In genomic region chr3:66603161-66603611, GRCh38 we compare ENCODE assay signal across 21 cellular contexts.
DNase-seq lines count a peak whose midpoint lies in the region; ATAC-seq, FAIRE-seq and TF ChIP-seq lines count a peak whose summit lies in the region.
"Had no signal": no experiment of that assay in that cellular context is flagged by ENCODE, and none has a peak within 500 bp of the region (broad histone marks: within the 10 kb centered on the region; RNA-seq: fewer than 3 reads in every experiment).

No MANE protein-coding gene starts in this region.

- H4K8ac ChIP-seq in mesenchymal stem cell (ENCODE audit: low read length), result no peak overlapping the region

- 88% methylated on average over 4 of the region's 4 CpGs for WGBS in mesenchymal stem cell
- 55 to 60% methylated on average over 4 of the region's 4 CpGs for WGBS in lower leg skin, 2 donors

- no peak overlapping the region for H3K9ac ChIP-seq in astrocyte (ENCODE audit: low read length)
- H3K9ac ChIP-seq in mesenchymal stem cell (ENCODE audit: low read length), result no peak overlapping the region

- H3K27me3 ChIP-seq in CD4-positive, alpha-beta memory T cell (ENCODE audit: insufficient read depth, low read length), result no peaks in the 10 kb centered on the region
- H3K27me3 ChIP-seq in astrocyte (ENCODE audit: insufficient read depth, low read length) (no peaks in the 10 kb centered on the region), mesenchymal stem cell (ENCODE audit: control insufficient read depth in 1 of 2, insufficient read depth in 1 of 2, low read length in 2 of 2) (no peaks in the 10 kb centered on the region)
- H3K27me3 ChIP-seq: tibial nerve had no signal

- peak overlapping the region in 2 of 7 donors; percentile 25 to 55 for H3K27ac Mint-ChIP-seq in CD4-positive, alpha-beta memory T cell
- no peak overlapping the region for H3K27ac Mint-ChIP-seq in astrocyte (ENCODE audit: unreplicated experiment)
- H3K27ac Mint-ChIP-seq: activated CD4-positive, alpha-beta T cell treated with anti-CD3 and anti-CD28 coated beads, Interleukin-2, amount 10 ng/mL, durations not matched to agents 7 days and 5 days; CD4-positive, CD25-positive, alpha-beta regulatory T cell; stimulated activated naive CD8-positive, alpha-beta T cell treated with anti-CD3 and anti-CD28 coated beads, Interleukin-15, Interleukin-2, amounts not matched to agents 100 ng/mL and 50 ng/mL, for 24 hours had no signal

- no peak overlapping the region for H2BK15ac ChIP-seq in mesenchymal stem cell (ENCODE audit: low read depth, poor library complexity, severe bottlenecking)

- no peaks in the 10 kb centered on the region for H3K36me3 Mint-ChIP-seq in CD4-positive, alpha-beta memory T cell
- H3K36me3 Mint-ChIP-seq in astrocyte (ENCODE audit: low read depth, unreplicated experiment), result no peaks in the 10 kb centered on the region
- H3K36me3 Mint-ChIP-seq: CD4-positive, CD25-positive, alpha-beta regulatory T cell had no signal

- no peak overlapping the region for H3K4ac ChIP-seq in mesenchymal stem cell (ENCODE audit: low read depth in 1 of 2, low read length in 2 of 2)

- H3K9me3 ChIP-seq in CD4-positive, alpha-beta memory T cell (ENCODE audit: control insufficient read depth in 1 of 2, low read length in 2 of 2), result no peaks in the 10 kb centered on the region
- H3K9me3 ChIP-seq in astrocyte (ENCODE audit: insufficient read depth, low read depth, low read length) (no peaks in the 10 kb centered on the region), mesenchymal stem cell (ENCODE audit: control insufficient read depth, low read length) (no peaks in the 10 kb centered on the region)
- H3K9me3 ChIP-seq: left ventricle myocardium inferior, tibial nerve had no signal

- peaks cover 1 to 3% of the 10 kb centered on the region in 2 donors for H3K27me3 Mint-ChIP-seq in CD4-positive, alpha-beta memory T cell
- no peaks in the 10 kb centered on the region for H3K27me3 Mint-ChIP-seq in astrocyte (ENCODE audit: low read depth, unreplicated experiment)

- no peak overlapping the region for H2AK5ac ChIP-seq in mesenchymal stem cell (ENCODE audit: low read length, severe bottlenecking)

- no peak for DNase-seq in CD4-positive, alpha-beta memory T cell
- peak; percentile 56 for DNase-seq in Jurkat, Clone E6-1 (ENCODE audit: low read depth, low spot score)
- DNase-seq in astrocyte (ENCODE audit: low read depth) (peak; percentile 86), left colon (no peak), mesenchymal stem cell (no peak), lower leg skin (ENCODE audit: low spot score in 2 of 2) (no peak), germinal center (ENCODE audit: low spot score) (no peak)
- no peak for DNase-seq in activated CD4-positive, alpha-beta T cell treated with anti-CD3 and anti-CD28 coated beads, Interleukin-2, amount 50 U/mL, for 48 hours
- DNase-seq: activated CD4-positive, alpha-beta T cell treated with anti-CD3 and anti-CD28 coated beads, Interleukin-2, amount 10 ng/mL, durations not matched to agents 7 days and 5 days; anterior cingulate cortex; CD4-positive, CD25-positive, alpha-beta regulatory T cell; effector memory CD4-positive, alpha-beta T cell; head of caudate nucleus; left ventricle myocardium inferior; NCI-H2171 treated with DMSO at 0.1 percent for 48 hours; NCI-H69; SHP77; stimulated activated CD4-positive, alpha-beta T cell treated with anti-CD3 and anti-CD28 coated beads, Interleukin-4, amount 100 ng/mL, for 24 hours; SW 1271 had no signal

- no peak overlapping the region for H3K14ac ChIP-seq in mesenchymal stem cell (ENCODE audit: low read length in 2 of 2)

- H3K4me1 Mint-ChIP-seq in CD4-positive, alpha-beta memory T cell, result peaks cover 17 to 29% (median 21%) of the 10 kb centered on the region in 4 donors
- H3K4me1 Mint-ChIP-seq in astrocyte (ENCODE audit: low read depth, unreplicated experiment), result peaks cover 14% of the 10 kb centered on the region

- H3K4me2 ChIP-seq in astrocyte (ENCODE audit: low read length) (peak overlapping the region; percentile 43), mesenchymal stem cell (ENCODE audit: low read length, poor library complexity, severe bottlenecking) (no peak overlapping the region)

- no peaks in the 10 kb centered on the region for H3K79me1 ChIP-seq in mesenchymal stem cell (replicated peaks; ENCODE audit: low read length, poor library complexity, severe bottlenecking)

- H3K79me2 ChIP-seq in astrocyte (ENCODE audit: insufficient read depth, low read length), result no peaks in the 10 kb centered on the region

- H3K23ac ChIP-seq in mesenchymal stem cell (ENCODE audit: low read length in 2 of 2), result no peak overlapping the region

- H3K4me3 ChIP-seq in CD4-positive, alpha-beta memory T cell (ENCODE audit: low read length in 2 of 2), result no peak overlapping the region
- no peak overlapping the region for H3K4me3 ChIP-seq in Jurkat, Clone E6-1 (ENCODE audit: low read length)
- H3K4me3 ChIP-seq in astrocyte (ENCODE audit: insufficient read depth, low read depth, low read length), result no peak overlapping the region
- H3K4me3 ChIP-seq in mesenchymal stem cell (ENCODE audit: insufficient read depth in 1 of 2, low read depth in 1 of 2, low read length in 2 of 2), result no peak overlapping the region
- no peak overlapping the region for H3K4me3 ChIP-seq in lower leg skin (ENCODE audit: low read depth, poor library complexity, severe bottlenecking)
- H3K4me3 ChIP-seq: left ventricle myocardium inferior, tibial nerve had no signal

- intact Hi-C loops in CD4-positive, alpha-beta memory T cell (cut with micrococcal nuclease), result no loop called here
- intact Hi-C loops in left colon (cut with DNase I, micrococcal nuclease), result no loop called here
- intact Hi-C loops in lower leg skin (cut with DNase I; ENCODE audit: low total_unique reads), result no loop called here

- POLR2A ChIA-PET in CD4-positive, alpha-beta memory T cell (lab: Charles Lee; ENCODE audit: partially characterized antibody), result no interaction called here

- no peak overlapping the region for H2BK12ac ChIP-seq in mesenchymal stem cell (ENCODE audit: low read length in 2 of 2)

- no peak overlapping the region for H2AFZ ChIP-seq in astrocyte (ENCODE audit: low read depth, low read length)
- H2AFZ ChIP-seq in mesenchymal stem cell (ENCODE audit: low read depth, low read length), result no peak overlapping the region

- CTCF ChIA-PET in CD4-positive, alpha-beta memory T cell (lab: Charles Lee; ENCODE audit: partially characterized antibody), result no interaction called here

- TF ChIP-seq CTCF in astrocyte (IDR thresholded peaks at IDR 0.05; ENCODE audit: insufficient read depth, low read depth, low read length) (no peak), lower leg skin (IDR thresholded peaks at IDR 0.05) (no peak)

- H3K18ac ChIP-seq in mesenchymal stem cell (ENCODE audit: low read depth in 1 of 2, low read length in 2 of 2), result no peak overlapping the region

- H2BK5ac ChIP-seq in mesenchymal stem cell (ENCODE audit: low read depth, low read length, poor library complexity, severe bottlenecking), result no peak overlapping the region

- peak; percentile 95 for ATAC-seq in left colon

- H4K91ac ChIP-seq in mesenchymal stem cell (ENCODE audit: low read length), result no peak overlapping the region

- no peak overlapping the region for H2BK120ac ChIP-seq in mesenchymal stem cell (ENCODE audit: low read depth, low read length)

- no peak overlapping the region for H3K27ac ChIP-seq in CD4-positive, alpha-beta memory T cell (ENCODE audit: low read depth, low read length)
- H3K27ac ChIP-seq in astrocyte (ENCODE audit: low read depth, low read length) (no peak overlapping the region), mesenchymal stem cell (ENCODE audit: low read length, poor library complexity, severe bottlenecking) (no peak overlapping the region)
- H3K27ac ChIP-seq: left ventricle myocardium inferior, tibial nerve had no signal

- FAIRE-seq in astrocyte (lab: Jason Lieb, UNC), result no peak

- H4K20me1 ChIP-seq in astrocyte (ENCODE audit: insufficient read depth, low read length), result no peaks in the 10 kb centered on the region

- H3K4me3 Mint-ChIP-seq in CD4-positive, alpha-beta memory T cell, result peak overlapping the region in 7 of 8 donors; percentile 19 to 79 (median 57)
- H3K4me3 Mint-ChIP-seq in astrocyte (ENCODE audit: unreplicated experiment), result no peak overlapping the region
- H3K4me3 Mint-ChIP-seq: activated CD4-positive, alpha-beta T cell treated with anti-CD3 and anti-CD28 coated beads, Interleukin-2, amount 10 ng/mL, durations not matched to agents 7 days and 5 days; CD4-positive, CD25-positive, alpha-beta regulatory T cell; stimulated activated naive CD8-positive, alpha-beta T cell treated with anti-CD3 and anti-CD28 coated beads, Interleukin-15, Interleukin-2, amounts not matched to agents 100 ng/mL and 50 ng/mL, for 24 hours had no signal

- TF ChIP-seq POLR2A in lower leg skin (IDR thresholded peaks at IDR 0.05), result no peak

- H3K36me3 ChIP-seq in CD4-positive, alpha-beta memory T cell (ENCODE audit: insufficient read depth, low read length), result no peaks in the 10 kb centered on the region
- H3K36me3 ChIP-seq in astrocyte (ENCODE audit: insufficient read depth, low read length) (no peaks in the 10 kb centered on the region), mesenchymal stem cell (ENCODE audit: control insufficient read depth in 1 of 2, insufficient read depth in 2 of 2, low read depth in 1 of 2, low read length in 2 of 2) (no peaks in the 10 kb centered on the region)
- H3K36me3 ChIP-seq: left ventricle myocardium inferior, tibial nerve had no signal

- no peaks in the 10 kb centered on the region for H3K9me3 Mint-ChIP-seq in CD4-positive, alpha-beta memory T cell
- H3K9me3 Mint-ChIP-seq in astrocyte (ENCODE audit: unreplicated experiment), result no peaks in the 10 kb centered on the region
- H3K9me3 Mint-ChIP-seq: activated CD4-positive, alpha-beta T cell treated with anti-CD3 and anti-CD28 coated beads, Interleukin-2, amount 10 ng/mL, durations not matched to agents 7 days and 5 days; CD4-positive, CD25-positive, alpha-beta regulatory T cell; stimulated activated naive CD8-positive, alpha-beta T cell treated with anti-CD3 and anti-CD28 coated beads, Interleukin-15, Interleukin-2, amounts not matched to agents 100 ng/mL and 50 ng/mL, for 24 hours had no signal

- H3K4me1 ChIP-seq in CD4-positive, alpha-beta memory T cell (ENCODE audit: insufficient read depth, low read length), result peaks cover 18% of the 10 kb centered on the region
- H3K4me1 ChIP-seq in astrocyte (ENCODE audit: insufficient read depth, low read length) (peaks cover 13% of the 10 kb centered on the region), mesenchymal stem cell (ENCODE audit: control insufficient read depth, insufficient read depth, low read depth, low read length) (peaks cover 3% of the 10 kb centered on the region)
- H3K4me1 ChIP-seq: left ventricle myocardium inferior had no signal

Comparison
In these comparisons a context has a peak if more than half of its experiments do, and no peak if none do; other contexts are left out.
1. DNase-seq: peak in Jurkat, Clone E6-1 (single experiment) and astrocyte (single experiment); none in CD4-positive, alpha-beta memory T cell (0 of 5), left colon (0 of 2), activated CD4-positive, alpha-beta T cell treated with anti-CD3 and anti-CD28 coated beads, Interleukin-2, amount 50 U/mL, for 48 hours (0 of 2), mesenchymal stem cell (single experiment), lower leg skin (0 of 2) and germinal center (single experiment).